32 cellular contexts compared by ENCODE assay signal in genomic region chr12:24482882-24483604, GRCh38.
DNase-seq lines count a peak whose midpoint lies in the region; ATAC-seq, FAIRE-seq and TF ChIP-seq lines count a peak whose summit lies in the region.
"Had no signal": no experiment of that assay in that cellular context is flagged by ENCODE, and none has a peak within 500 bp of the region (broad histone marks: within the 10 kb centered on the region; RNA-seq: fewer than 3 reads in every experiment).

No MANE protein-coding gene starts in this region.

- DNase-seq in D721Med (ENCODE audit: insufficient read length, low spot score) (no peak), HCEC 1CT (peak; percentile 68), NCI-H526 treated with DMSO at 0.1 percent for 48 hours (lab: John Stamatoyannopoulos, UW) (peak; percentile 92), fibroblast of mammary gland (ENCODE audit: low read depth) (peak; percentile 36), T-helper 1 cell (no peak), pancreas (no peak), frontal cortex (ENCODE audit: low spot score in 2 of 2) (no peak), RPMI8226 (no peak)
- DNase-seq: activated CD4-positive, alpha-beta T cell treated with anti-CD3 and anti-CD28 coated beads, Interleukin-2, amount 50 U/mL, for 4 hours; activated CD4-positive, CD25-positive, alpha-beta regulatory T cell; activated CD8-positive, alpha-beta memory T cell treated with anti-CD3 and anti-CD28 coated beads, Interleukin-2, amount 10 ng/mL, durations not matched to agents 7 days and 5 days; activated naive CD8-positive, alpha-beta T cell treated with anti-CD3 and anti-CD28 coated beads, Interleukin-2, amount 50 U/mL, for 24 hours; activated T-cell treated with anti-CD3 and anti-CD28 coated beads, Interleukin-2, amount 50 U/mL, for 4 hours; CD4-positive, alpha-beta memory T cell; central memory CD4-positive, alpha-beta T cell; cortex of kidney; effector memory CD8-positive, alpha-beta T cell; EL; heart left ventricle; left ventricle myocardium superior; mesendoderm; NCI-H187; NCI-H524 treated with DMSO at 0.1 percent for 48 hours; right cardiac atrium; SJCRH30; stimulated activated CD4-positive, alpha-beta T cell treated with anti-CD3 and anti-CD28 coated beads, Interleukin-12 subunit alpha, Interleukin-12 subunit beta, amount 100 ng/mL, for 4 hours; stimulated activated CD4-positive, alpha-beta T cell treated with anti-CD3 and anti-CD28 coated beads, Interleukin-2, amount 100 ng/mL, for 48 hours had no signal

- H3K27ac ChIP-seq in pancreas = no peak overlapping the region
- H3K27ac ChIP-seq: heart left ventricle, SJCRH30, tibial nerve had no signal

- no peak overlapping the region for H3K4me3 ChIP-seq in fibroblast of mammary gland (ENCODE audit: control insufficient read depth, low read depth, low read length)
- H3K4me3 ChIP-seq in pancreas = no peak overlapping the region
- H3K4me3 ChIP-seq: heart left ventricle, SJCRH30, tibial nerve had no signal

- ATAC-seq in pancreas = no peak
- ATAC-seq: activated CD8-positive, alpha-beta memory T cell treated with anti-CD3 and anti-CD28 coated beads, Interleukin-2, amount 10 ng/mL, durations not matched to agents 7 days and 5 days; activated naive CD8-positive, alpha-beta T cell treated with anti-CD3 and anti-CD28 coated beads, Interleukin-2, amount 50 U/mL, for 24 hours; activated T-cell treated with anti-CD3 and anti-CD28 coated beads, Interleukin-2, amount 50 U/mL, for 4 hours; effector memory CD8-positive, alpha-beta T cell; heart left ventricle; HepG2; left ventricle myocardium superior; right cardiac atrium had no signal

- 38 to 44% methylated on average over 3 of the region's 3 CpGs for WGBS in pancreas, 2 donors

- H3K4me1 ChIP-seq in pancreas = no peaks in the 10 kb centered on the region
- H3K4me1 ChIP-seq: heart left ventricle had no signal

- no peaks in the 10 kb centered on the region for H3K27me3 ChIP-seq in pancreas
- H3K27me3 ChIP-seq: heart left ventricle, SJCRH30, tibial nerve had no signal

- no peaks in the 10 kb centered on the region for H3K36me3 ChIP-seq in pancreas
- H3K36me3 ChIP-seq: heart left ventricle, SJCRH30, tibial nerve had no signal

- FAIRE-seq in D721Med (lab: Jason Lieb, UNC) = peak; percentile 84
- no peak for FAIRE-seq in pancreas (lab: Jason Lieb, UNC)
- no peak for FAIRE-seq in frontal cortex (lab: Jason Lieb, UNC)
- FAIRE-seq: GM18507, HepG2, keratinocyte, RCC 7860 had no signal

- H3K9me3 ChIP-seq in pancreas = no peaks in the 10 kb centered on the region
- H3K9me3 ChIP-seq: heart left ventricle, SJCRH30, tibial nerve had no signal

- TF ChIP-seq CTCF in D721Med (IDR thresholded peaks at IDR 0.05; ENCODE audit: insufficient read depth, missing control alignments) (no peak), fibroblast of mammary gland (conservative IDR thresholded peaks at IDR 0.05; ENCODE audit: control insufficient read depth, insufficient read depth, low read depth, low read length) (no peak), pancreas (IDR thresholded peaks at IDR 0.05) (no peak)

- intact Hi-C loops in pancreas (cut with DNase I) = no loop called here

Comparison
In these comparisons a context has a peak if more than half of its experiments do, and no peak if none do; other contexts are left out.
1. DNase-seq: peak in HCEC 1CT (single experiment), NCI-H526 treated with DMSO at 0.1 percent for 48 hours (single experiment) and fibroblast of mammary gland (single experiment); none in D721Med (single experiment), T-helper 1 cell (0 of 5), pancreas (0 of 6), frontal cortex (0 of 2) and RPMI8226 (single experiment).